Comparison of ENCODE assay signal across 16 cellular contexts in genomic region chr22:49666146-49666809, GRCh38.
DNase-seq lines count a peak whose midpoint lies in the region; ATAC-seq and TF ChIP-seq lines count a peak whose summit lies in the region.
"Had no signal": no experiment of that assay in that cellular context is flagged by ENCODE, and none has a peak within 500 bp of the region (broad histone marks: within the 10 kb centered on the region; RNA-seq: fewer than 3 reads in every experiment).

No MANE protein-coding gene starts in this region.

- TF ChIP-seq CTCF in right lobe of liver (IDR thresholded peaks at IDR 0.05) (no peak), spleen (IDR thresholded peaks at IDR 0.05 in 8 of 11, conservative IDR thresholded peaks at IDR 0.05 in 3 of 11) (no peak)

- ATAC-seq in right lobe of liver: no peak

- intact Hi-C loops in right lobe of liver (cut with DNase I) (no loop called here), spleen (cut with DNase I; ENCODE audit: low total_unique reads) (no loop called here)

- WGBS in right lobe of liver (ENCODE audit: insufficient coverage, low coverage, low lambda C conversion rate, missing lambda C conversion rate): 59% methylated on average over 8 of the region's 11 CpGs
- 80 to 93% (median 87%) methylated on average over 11 of the region's 11 CpGs for WGBS in spleen, 5 donors

- H3K27me3 ChIP-seq in right lobe of liver (peaks cover 0 to 4% of the 10 kb centered on the region in 2 donors), spleen (replicated peaks in 1 of 7) (peaks cover 0 to 43% (median 21%) of the 10 kb centered on the region in 7 donors)

- H3K4me3 ChIP-seq in right lobe of liver: no peak overlapping the region
- H3K4me3 ChIP-seq in spleen: no peak overlapping the region

- H3K9me3 ChIP-seq in right lobe of liver (no peaks in the 10 kb centered on the region), spleen (peaks cover 0 to 10% (median 0%) of the 10 kb centered on the region in 8 donors)

- no peaks in the 10 kb centered on the region for H3K4me1 ChIP-seq in right lobe of liver
- H3K4me1 ChIP-seq in spleen: peaks cover 13 to 36% (median 22%) of the 10 kb centered on the region in 6 donors

- TF ChIP-seq POLR2A in right lobe of liver (IDR thresholded peaks at IDR 0.05) (no peak), spleen (IDR thresholded peaks at IDR 0.05) (no peak)

- peak overlapping the region; percentile 10 to 19 (median 18) for H3K27ac ChIP-seq in right lobe of liver
- H3K27ac ChIP-seq in spleen: peak overlapping the region; percentile 36 to 76 (median 64)
- H3K27ac ChIP-seq: brain microvascular endothelial cell had no signal

- H3K36me3 ChIP-seq in right lobe of liver (no peaks in the 10 kb centered on the region), spleen (no peaks in the 10 kb centered on the region)
- H3K36me3 ChIP-seq: brain microvascular endothelial cell had no signal

- DNase-seq in activated CD8-positive, alpha-beta memory T cell treated with anti-CD3 and anti-CD28 coated beads for 24 hours: peak; percentile 35
- DNase-seq in activated CD8-positive, alpha-beta memory T cell treated with anti-CD3 and anti-CD28 coated beads, Interleukin-2, amount 50 U/mL, for 4 hours: no peak
- DNase-seq in UCSD-AML1 (lab: John Stamatoyannopoulos, UW; ENCODE audit: unreplicated experiment): peak; percentile 57
- peak in 1 of 3 donors; percentile 23 for DNase-seq in right lobe of liver
- no peak for DNase-seq in spleen
- DNase-seq in T-helper 2 cell: no peak
- DNase-seq in islet precursor cell: no peak
- DNase-seq in DMS 273 (lab: John Stamatoyannopoulos, UW; ENCODE audit: unreplicated experiment): no peak
- DNase-seq: 8988T; activated CD4-positive, alpha-beta T cell treated with anti-CD3 and anti-CD28 coated beads for 1 hour; brain microvascular endothelial cell; Calu3; KG1; NCI-H1417 treated with DMSO at 0.1 percent for 48 hours; NCI-H446 treated with DMSO at 0.1 percent for 48 hours; retina had no signal

Comparison
In these comparisons a context has a peak if more than half of its experiments do, and no peak if none do; other contexts are left out.
1. DNase-seq: peak in activated CD8-positive, alpha-beta memory T cell treated with anti-CD3 and anti-CD28 coated beads for 24 hours (single experiment) and UCSD-AML1 (single experiment); none in activated CD8-positive, alpha-beta memory T cell treated with anti-CD3 and anti-CD28 coated beads, Interleukin-2, amount 50 U/mL, for 4 hours (single experiment), spleen (single experiment), T-helper 2 cell (0 of 5), islet precursor cell (single experiment) and DMS 273 (single experiment).